In genomic region chr9:10268500-10269485, GRCh38 we compare ENCODE assay signal across 8 cellular contexts.
A peak's percentile ranks its signal among the peaks of the same experiment; 100 is the strongest.
DNase-seq lines count a peak whose midpoint lies in the region; ATAC-seq and TF ChIP-seq lines count a peak whose summit lies in the region.
"Had no signal": no experiment of that assay in that cellular context is flagged by ENCODE, and none has a peak within 500 bp of the region (broad histone marks: within the 10 kb centered on the region; RNA-seq: fewer than 3 reads in every experiment).

No MANE protein-coding gene starts in this region.

- TF ChIP-seq CTCF in RWPE1 (conservative IDR thresholded peaks at IDR 0.05; ENCODE audit: low read depth) (peak; percentile 44), tibial nerve (IDR thresholded peaks at IDR 0.05) (peak in 2 of 5 experiments; percentile 15 to 26)

- CTCF ChIA-PET in RWPE1 (lab: Yijun Ruan, JAX), result interaction anchor here (0.6 to 1.0 kb wide), 7 partner anchors 11 to 1118 kb away, joined by 3 to 9 read pairs (median 3); no protein-coding TSS in a partner anchor

- DNase-seq in HUDEP-2 (lab: John Stamatoyannopoulos, UW; ENCODE audit: unreplicated experiment in 76 of 76) (peak in 63 of 76 experiments; percentile 2 to 78 (median 35)), RWPE1 (ENCODE audit: low spot score) (peak; percentile 44), head of caudate nucleus (peak in 28 of 42 donors; percentile 5 to 64 (median 36)), substantia nigra (lab: John Stamatoyannopoulos, UW) (peak in 36 of 49 donors; percentile 1 to 60 (median 14)), tibial nerve (ENCODE audit: low spot score in 2 of 2) (no peak), SIG-M5 (lab: John Stamatoyannopoulos, UW) (no peak)

- peak; percentile 48 for ATAC-seq in GM18873 (IDR thresholded peaks at IDR 0.05; ENCODE audit: low FRiP score, unreplicated experiment)

- no peak for TF ChIP-seq POLR2A in tibial nerve (IDR thresholded peaks at IDR 0.05)

- no peak overlapping the region for H3K4me3 ChIP-seq in tibial nerve
- H3K4me3 ChIP-seq: SK-N-MC had no signal

- intact Hi-C loops in head of caudate nucleus (cut with DNase I), result no loop called here

- POLR2A ChIA-PET in RWPE1 (lab: Yijun Ruan, JAX; ENCODE audit: low non-redundant PET), result no interaction called here

- no peaks in the 10 kb centered on the region for H3K36me3 ChIP-seq in tibial nerve

- WGBS in tibial nerve, 2 donors, result 12 to 17% methylated on average over 8 of the region's 8 CpGs

- no peak for TF ChIP-seq EP300 in tibial nerve (IDR thresholded peaks at IDR 0.05)

- H3K9me3 ChIP-seq in tibial nerve, result peaks cover 0 to 3% (median 0%) of the 10 kb centered on the region in 4 donors

- no peaks in the 10 kb centered on the region for H3K4me1 ChIP-seq in tibial nerve

- H3K27ac ChIP-seq in RWPE1 (no peak overlapping the region), substantia nigra (ENCODE audit: low read depth, low read length, poor library complexity, severe bottlenecking) (no peak overlapping the region), tibial nerve (no peak overlapping the region)
- H3K27ac ChIP-seq: SK-N-MC had no signal

- no peaks in the 10 kb centered on the region for H3K27me3 ChIP-seq in tibial nerve

Comparison
In these comparisons a context has a peak if more than half of its experiments do, and no peak if none do; other contexts are left out.
1. DNase-seq: peak in HUDEP-2 (63 of 76), RWPE1 (single experiment), head of caudate nucleus (28 of 42) and substantia nigra (36 of 49); none in tibial nerve (0 of 2) and SIG-M5 (single experiment).